23 cellular contexts compared by ENCODE assay signal in the genomic region with DNA sequence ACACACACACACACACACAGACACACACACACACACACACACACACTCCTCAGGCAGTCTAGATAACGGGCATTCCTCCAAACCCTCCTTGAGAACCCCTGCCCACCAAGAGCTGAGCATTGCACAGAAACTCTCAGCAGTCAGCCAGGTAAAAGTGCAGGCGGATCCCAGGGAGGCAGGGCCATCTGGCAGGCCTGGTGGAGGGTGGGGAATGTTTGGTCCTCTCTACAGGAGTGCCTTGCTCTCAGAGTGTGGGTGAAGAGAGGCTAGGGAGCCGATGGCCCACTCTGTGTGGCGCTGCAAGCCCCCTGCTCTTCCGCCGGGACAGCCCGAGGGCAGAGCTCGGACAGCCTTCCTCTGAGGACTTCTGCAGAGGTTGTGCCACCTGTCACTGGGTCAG.
"Had no signal": no experiment of that assay in that cellular context is flagged by ENCODE, and none has a peak within 500 bp of the region (broad histone marks: within the 10 kb centered on the region; RNA-seq: fewer than 3 reads in every experiment).

No MANE protein-coding gene starts in this region.

- ATAC-seq: activated CD8-positive, alpha-beta T cell treated with anti-CD3 and anti-CD28 coated beads, Interleukin-2, amount 10 ng/mL, durations not matched to agents 7 days and 5 days; effector memory CD8-positive, alpha-beta T cell; heart right ventricle; mucosa of descending colon; psoas muscle; right cardiac atrium; stimulated activated naive CD8-positive, alpha-beta T cell treated with anti-CD3 and anti-CD28 coated beads, Interleukin-15, amount 100 ng/mL, for 72 hours had no signal

- H3K4me3 ChIP-seq: esophagus squamous epithelium, heart right ventricle, mucosa of descending colon, ovary, psoas muscle, suprapubic skin, vagina had no signal

- H3K4me1 Mint-ChIP-seq: activated CD4-positive, alpha-beta T cell treated with anti-CD3 and anti-CD28 coated beads, Interleukin-2, amount 10 ng/mL, durations not matched to agents 7 days and 5 days; activated naive CD8-positive, alpha-beta T cell treated with anti-CD3 and anti-CD28 coated beads, Interleukin-2, amount 10 ng/mL, durations not matched to agents 7 days and 5 days; immature natural killer cell; naive B cell; stimulated activated naive CD8-positive, alpha-beta T cell treated with anti-CD3 and anti-CD28 coated beads, Interleukin-15, amount 100 ng/mL, for 72 hours had no signal

- DNase-seq: activated CD4-positive, alpha-beta T cell treated with anti-CD3 and anti-CD28 coated beads, Interleukin-2, amount 10 ng/mL, durations not matched to agents 7 days and 5 days; activated CD8-positive, alpha-beta T cell treated with anti-CD3 and anti-CD28 coated beads, Interleukin-2, amount 10 ng/mL, durations not matched to agents 7 days and 5 days; activated naive CD4-positive, alpha-beta T cell treated with Interleukin-2 at 50 U/mL for 16 hours; activated naive CD8-positive, alpha-beta T cell treated with anti-CD3 and anti-CD28 coated beads, Interleukin-2, amount 10 ng/mL, durations not matched to agents 7 days and 5 days; activated T-cell treated with anti-CD3 and anti-CD28 coated beads, Interleukin-2, amount 50 U/mL, for 24 hours; caudate nucleus; effector memory CD8-positive, alpha-beta T cell; esophagus squamous epithelium; heart right ventricle; immature natural killer cell; kidney glomerular epithelial cell; mesenchymal stem cell; mucosa of descending colon; naive B cell; ovary; psoas muscle; right cardiac atrium; stimulated activated naive CD8-positive, alpha-beta T cell treated with anti-CD3 and anti-CD28 coated beads, Interleukin-15, amount 100 ng/mL, for 72 hours; trophoblast cell had no signal

- H3K27ac ChIP-seq: esophagus squamous epithelium, heart right ventricle, ovary, psoas muscle, suprapubic skin, vagina had no signal

- H3K36me3 ChIP-seq: esophagus squamous epithelium, heart right ventricle, ovary, suprapubic skin, vagina had no signal

- H3K9me3 Mint-ChIP-seq: activated CD4-positive, alpha-beta T cell treated with anti-CD3 and anti-CD28 coated beads, Interleukin-2, amount 10 ng/mL, durations not matched to agents 7 days and 5 days; activated naive CD8-positive, alpha-beta T cell treated with anti-CD3 and anti-CD28 coated beads, Interleukin-2, amount 10 ng/mL, durations not matched to agents 7 days and 5 days; activated T-cell treated with anti-CD3 and anti-CD28 coated beads, Interleukin-2, amount 50 U/mL, for 24 hours; activated T-helper 2 cell treated with anti-CD3 and anti-CD28 coated beads, Interferon-gamma antibody, Interleukin-2, Interleukin-4, amounts not matched to agents 10 μg/mL and 5 μg/mL and 100 μg/mL, durations not matched to agents 14 hours and 24 hours and 36 hours; brain; effector memory CD8-positive, alpha-beta T cell; immature natural killer cell; stimulated activated naive CD8-positive, alpha-beta T cell treated with anti-CD3 and anti-CD28 coated beads, Interleukin-15, amount 100 ng/mL, for 72 hours had no signal

- H3K27ac Mint-ChIP-seq: activated CD4-positive, alpha-beta T cell treated with anti-CD3 and anti-CD28 coated beads, Interleukin-2, amount 10 ng/mL, durations not matched to agents 7 days and 5 days; activated CD8-positive, alpha-beta T cell treated with anti-CD3 and anti-CD28 coated beads, Interleukin-2, amount 10 ng/mL, durations not matched to agents 7 days and 5 days; activated naive CD8-positive, alpha-beta T cell treated with anti-CD3 and anti-CD28 coated beads, Interleukin-2, amount 10 ng/mL, durations not matched to agents 7 days and 5 days; activated T-cell treated with anti-CD3 and anti-CD28 coated beads, Interleukin-2, amount 50 U/mL, for 24 hours; activated T-helper 2 cell treated with anti-CD3 and anti-CD28 coated beads, Interferon-gamma antibody, Interleukin-2, Interleukin-4, amounts not matched to agents 10 μg/mL and 5 μg/mL and 100 μg/mL, durations not matched to agents 14 hours and 24 hours and 36 hours; effector memory CD8-positive, alpha-beta T cell; immature natural killer cell; naive B cell; stimulated activated naive CD8-positive, alpha-beta T cell treated with anti-CD3 and anti-CD28 coated beads, Interleukin-15, amount 100 ng/mL, for 72 hours had no signal

- H3K4me3 Mint-ChIP-seq: activated CD4-positive, alpha-beta T cell treated with anti-CD3 and anti-CD28 coated beads, Interleukin-2, amount 10 ng/mL, durations not matched to agents 7 days and 5 days; activated CD8-positive, alpha-beta T cell treated with anti-CD3 and anti-CD28 coated beads, Interleukin-2, amount 10 ng/mL, durations not matched to agents 7 days and 5 days; activated naive CD8-positive, alpha-beta T cell treated with anti-CD3 and anti-CD28 coated beads, Interleukin-2, amount 10 ng/mL, durations not matched to agents 7 days and 5 days; activated T-cell treated with anti-CD3 and anti-CD28 coated beads, Interleukin-2, amount 50 U/mL, for 24 hours; effector memory CD8-positive, alpha-beta T cell; immature natural killer cell; naive B cell; stimulated activated naive CD8-positive, alpha-beta T cell treated with anti-CD3 and anti-CD28 coated beads, Interleukin-15, amount 100 ng/mL, for 72 hours had no signal

- H3K9me3 ChIP-seq: esophagus squamous epithelium, heart right ventricle, mucosa of descending colon, ovary, psoas muscle, suprapubic skin, vagina had no signal

- H3K27me3 ChIP-seq: ovary, vagina had no signal

- H3K4me1 ChIP-seq: psoas muscle had no signal

- H3K36me3 Mint-ChIP-seq: activated naive CD8-positive, alpha-beta T cell treated with anti-CD3 and anti-CD28 coated beads, Interleukin-2, amount 10 ng/mL, durations not matched to agents 7 days and 5 days; brain; immature natural killer cell; naive B cell had no signal
